7 cellular contexts compared by ENCODE assay signal in the genomic region with DNA sequence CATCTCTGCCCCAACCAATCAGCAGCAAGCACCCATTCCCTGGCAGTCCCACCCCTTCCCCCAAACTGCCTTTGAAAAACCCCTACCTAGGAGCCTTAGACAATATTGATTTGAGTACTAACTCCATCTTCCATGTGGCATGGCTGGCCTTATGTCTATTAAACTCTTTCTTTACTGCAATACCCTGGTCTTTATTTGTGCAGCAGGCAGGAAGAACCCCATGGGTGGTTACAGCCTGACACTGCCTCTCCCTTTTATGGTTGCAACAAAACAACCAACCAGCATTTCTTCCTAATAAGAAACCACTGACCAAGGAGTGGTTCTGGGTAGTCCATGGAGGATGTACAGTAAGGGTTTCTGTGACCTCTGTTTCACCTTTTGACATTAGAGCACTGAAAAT.
"Had no signal": no experiment of that assay in that cellular context is flagged by ENCODE, and none has a peak within 500 bp of the region (broad histone marks: within the 10 kb centered on the region; RNA-seq: fewer than 3 reads in every experiment).

No MANE protein-coding gene starts in this region.

- ATAC-seq: GM12878 had no signal

- FAIRE-seq: G401.6, GM12878, GM12892, GM18507, GM19239 had no signal

- DNase-seq: GDM1, GF-D8 had no signal

- H3K4me3 ChIP-seq: GM12878 had no signal
